Comparison of ENCODE assay signal across 20 cellular contexts in genomic region chr17:71919181-71919580, GRCh38.
"Had no signal": no experiment of that assay in that cellular context is flagged by ENCODE, and none has a peak within 500 bp of the region (broad histone marks: within the 10 kb centered on the region; RNA-seq: fewer than 3 reads in every experiment).

No MANE protein-coding gene starts in this region.

- H3K4me3 ChIP-seq: breast epithelium, esophagus squamous epithelium, gastroesophageal sphincter, pancreas, tibial artery had no signal

- DNase-seq: activated B cell treated with CpG ODN at 0.5 μM for 24 hours; activated CD4-positive, alpha-beta T cell treated with anti-CD3 and anti-CD28 coated beads for 48 hours; activated CD8-positive, alpha-beta memory T cell treated with anti-CD3 and anti-CD28 coated beads, Interleukin-2, amount 50 U/mL, for 4 hours; activated CD8-positive, alpha-beta T cell treated with anti-CD3 and anti-CD28 coated beads, Interleukin-2, amount 10 ng/mL, durations not matched to agents 7 days and 5 days; activated effector memory CD4-positive, alpha-beta T cell treated with Interleukin-2 at 50 U/mL for 16 hours; activated naive CD4-positive, alpha-beta T cell treated with anti-CD3 and anti-CD28 coated beads, Interleukin-2, amount 10 ng/mL, durations not matched to agents 7 days and 5 days; activated naive CD8-positive, alpha-beta T cell treated with anti-CD3 and anti-CD28 coated beads, Interleukin-2, amount 50 U/mL, for 24 hours; activated T-cell treated with anti-CD3 and anti-CD28 coated beads, Interleukin-2, amount 50 U/mL, for 4 hours; aorta; cortex of kidney; effector memory CD4-positive, alpha-beta T cell; esophagus squamous epithelium; mesendoderm; pancreas; stimulated activated naive B cell treated with anti-CD40 and anti-IgM and Interleukin-4, amounts not matched to agents 10 μg/mL and 1 μg/mL and 100 μg/mL, for 72 hours; T-helper 1 cell; T-helper 9 cell; tibial artery had no signal
